ENCODE assay signal across 27 cellular contexts in the genomic region with DNA sequence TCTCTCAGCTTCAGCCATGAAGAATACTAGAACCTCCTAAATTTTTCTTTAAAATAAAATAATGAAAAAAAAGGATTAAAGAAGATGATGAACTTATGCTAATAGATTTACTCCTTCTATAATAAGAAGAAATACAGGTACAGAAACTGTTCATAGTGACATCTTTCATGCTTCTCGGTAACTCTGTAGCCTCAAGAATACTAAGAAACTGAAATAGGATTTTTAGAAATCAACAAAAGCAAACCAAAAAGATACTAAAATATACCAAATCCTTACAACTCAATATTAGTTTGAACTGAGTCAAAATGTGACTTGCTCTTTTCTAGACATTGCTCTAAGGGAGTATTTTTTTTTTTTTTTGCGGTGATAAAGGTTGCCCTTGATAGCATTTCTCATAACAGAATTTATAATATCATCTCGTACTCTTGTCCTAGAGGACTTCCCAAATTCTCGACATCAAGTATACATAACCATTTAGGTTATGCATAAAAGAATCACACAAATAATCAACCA.
"Had no signal": no experiment of that assay in that cellular context is flagged by ENCODE, and none has a peak within 500 bp of the region (broad histone marks: within the 10 kb centered on the region; RNA-seq: fewer than 3 reads in every experiment).

No MANE protein-coding gene starts in this region.

- ATAC-seq: activated CD8-positive, alpha-beta T cell treated with anti-CD3 and anti-CD28 coated beads for 36 hours; effector memory CD8-positive, alpha-beta T cell; heart left ventricle; naive thymus-derived CD4-positive, alpha-beta T cell; sciatic nerve; T-cell had no signal

- H3K27me3 Mint-ChIP-seq: activated B cell treated with CpG ODN at 0.5 μM for 24 hours; activated CD8-positive, alpha-beta T cell treated with anti-CD3 and anti-CD28 coated beads for 36 hours; activated naive CD8-positive, alpha-beta T cell; brain; effector memory CD8-positive, alpha-beta T cell; memory B cell; naive thymus-derived CD4-positive, alpha-beta T cell; progenitor cell of endocrine pancreas; T-cell had no signal

- H3K27ac Mint-ChIP-seq: activated B cell treated with CpG ODN at 0.5 μM for 24 hours; activated CD8-positive, alpha-beta T cell treated with anti-CD3 and anti-CD28 coated beads for 36 hours; activated naive CD8-positive, alpha-beta T cell; brain; effector memory CD8-positive, alpha-beta T cell; memory B cell; progenitor cell of endocrine pancreas; T-cell had no signal

- H3K4me1 Mint-ChIP-seq: activated B cell treated with CpG ODN at 0.5 μM for 24 hours had no signal

- H3K4me3 Mint-ChIP-seq: activated B cell treated with CpG ODN at 0.5 μM for 24 hours; activated CD8-positive, alpha-beta T cell treated with anti-CD3 and anti-CD28 coated beads for 36 hours; activated naive CD8-positive, alpha-beta T cell; activated T-cell treated with anti-CD3 and anti-CD28 coated beads, Interleukin-2, amount 50 U/mL, for 72 hours; brain; effector memory CD8-positive, alpha-beta T cell; immature natural killer cell; memory B cell; naive thymus-derived CD4-positive, alpha-beta T cell; T-cell had no signal

- FAIRE-seq: small intestine, urothelium cell line had no signal

- H3K9me3 Mint-ChIP-seq: activated B cell treated with CpG ODN at 0.5 μM for 24 hours; activated CD8-positive, alpha-beta T cell treated with anti-CD3 and anti-CD28 coated beads for 36 hours; activated T-cell treated with anti-CD3 and anti-CD28 coated beads, Interleukin-2, amount 50 U/mL, for 72 hours; brain; effector memory CD8-positive, alpha-beta T cell; immature natural killer cell; memory B cell; naive thymus-derived CD4-positive, alpha-beta T cell; T-cell had no signal

- DNase-seq: activated B cell treated with CpG ODN at 0.5 μM for 24 hours; activated CD4-positive, alpha-beta T cell treated with anti-CD3 and anti-CD28 coated beads for 48 hours; activated CD8-positive, alpha-beta T cell treated with anti-CD3 and anti-CD28 coated beads for 36 hours; activated effector memory CD4-positive, alpha-beta T cell treated with Interleukin-2 at 50 U/mL for 16 hours; activated naive CD4-positive, alpha-beta T cell treated with Interleukin-2 at 50 U/mL for 16 hours; activated T-cell treated with anti-CD3 and anti-CD28 coated beads for 4 hours; activated T-cell treated with anti-CD3 and anti-CD28 coated beads, Interleukin-2, amount 50 U/mL, for 72 hours; cortex of kidney; effector memory CD8-positive, alpha-beta T cell; heart left ventricle; hypothalamus; immature natural killer cell; midbrain; naive thymus-derived CD4-positive, alpha-beta T cell; ovary; retina; small intestine; stimulated activated CD4-positive, alpha-beta T cell treated with anti-CD3 and anti-CD28 coated beads, Interleukin-4, amount 100 ng/mL, for 4 hours; stimulated activated CD8-positive, alpha-beta memory T cell treated with anti-CD3 and anti-CD28 coated beads, Interleukin-4, amount 100 ng/mL, for 48 hours; stimulated activated naive CD4-positive, alpha-beta T cell; T-cell had no signal
